ENCODE assay signal across 8 cellular contexts in the genomic region with DNA sequence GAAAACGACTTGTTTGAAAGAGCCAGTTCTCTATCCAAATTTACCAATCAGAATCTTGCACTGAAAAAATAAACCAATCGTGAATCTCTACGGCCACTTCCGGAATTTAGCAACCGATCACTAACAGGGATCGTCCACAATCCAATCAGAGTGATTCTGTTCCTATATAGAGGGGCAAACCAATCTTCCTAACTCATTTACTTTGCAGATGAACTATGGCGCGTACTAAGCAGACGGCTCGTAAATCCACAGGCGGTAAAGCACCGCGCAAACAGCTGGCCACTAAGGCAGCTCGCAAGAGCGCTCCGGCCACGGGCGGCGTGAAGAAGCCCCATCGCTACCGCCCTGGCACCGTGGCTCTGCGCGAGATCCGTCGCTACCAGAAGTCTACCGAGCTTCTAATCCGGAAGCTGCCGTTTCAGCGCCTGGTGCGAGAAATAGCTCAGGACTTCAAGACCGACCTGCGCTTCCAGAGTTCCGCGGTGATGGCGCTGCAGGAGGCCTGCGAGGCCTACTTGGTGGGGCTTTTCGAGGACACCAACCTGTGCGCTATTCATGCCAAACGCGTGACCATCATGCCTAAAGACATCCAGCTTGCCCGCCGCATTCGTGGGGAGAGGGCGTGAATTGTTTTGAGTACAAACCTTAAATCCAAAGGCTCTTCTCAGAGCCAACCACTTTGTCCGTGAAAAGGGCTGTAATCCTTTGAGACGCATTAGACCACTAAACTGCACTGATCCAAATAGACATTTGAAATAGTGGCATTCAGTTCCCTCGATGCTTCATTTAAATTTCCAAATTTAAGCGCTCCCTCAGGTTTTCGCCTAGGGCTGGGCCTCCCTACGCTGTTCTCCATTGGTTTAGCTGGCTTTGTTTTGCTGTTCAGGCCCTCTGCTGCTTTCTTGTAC.
DNase-seq lines count a peak whose midpoint lies in the region; ATAC-seq and TF ChIP-seq lines count a peak whose summit lies in the region.

No MANE protein-coding gene starts in this region.

- TF ChIP-seq CTCF in breast epithelium (IDR thresholded peaks at IDR 0.05) (peak in 1 of 3 donors; percentile 15), MCF 10A (IDR thresholded peaks at IDR 0.05; ENCODE audit: unreplicated experiment) (no peak)
- TF ChIP-seq CTCF in activated CD8-positive, alpha-beta T cell treated with anti-CD3 and anti-CD28 coated beads for 36 hours (IDR thresholded peaks at IDR 0.05), result no peak

- peaks cover 6% of the 10 kb centered on the region for H3K36me3 Mint-ChIP-seq in MCF 10A (ENCODE audit: insufficient read depth, unreplicated experiment)
- H3K36me3 Mint-ChIP-seq in activated CD8-positive, alpha-beta T cell treated with anti-CD3 and anti-CD28 coated beads for 36 hours (ENCODE audit: low read depth), result peaks cover 3% of the 10 kb centered on the region

- no peaks in the 10 kb centered on the region for H3K27me3 Mint-ChIP-seq in MCF 10A (ENCODE audit: insufficient read depth, unreplicated experiment)
- no peaks in the 10 kb centered on the region for H3K27me3 Mint-ChIP-seq in activated CD8-positive, alpha-beta T cell treated with anti-CD3 and anti-CD28 coated beads for 36 hours

- BruUV-seq in MCF 10A (replicated peaks; lab: Mats Ljungman, UMichigan), result no TSS peak

- peak; percentile 60 for ATAC-seq in aorta (ENCODE audit: low FRiP score)
- no peak for ATAC-seq in activated CD8-positive, alpha-beta T cell treated with anti-CD3 and anti-CD28 coated beads for 36 hours

- H3K9me3 Mint-ChIP-seq in MCF 10A (ENCODE audit: unreplicated experiment), result no peaks in the 10 kb centered on the region
- H3K9me3 Mint-ChIP-seq in activated CD8-positive, alpha-beta T cell treated with anti-CD3 and anti-CD28 coated beads for 36 hours, result no peaks in the 10 kb centered on the region

- TF ChIP-seq POLR2A in breast epithelium (IDR thresholded peaks at IDR 0.05), result no peak

- H3K27ac Mint-ChIP-seq in MCF 10A (ENCODE audit: low read depth, unreplicated experiment), result no peak overlapping the region
- no peak overlapping the region for H3K27ac Mint-ChIP-seq in activated CD8-positive, alpha-beta T cell treated with anti-CD3 and anti-CD28 coated beads for 36 hours

- WGBS in ectodermal cell, 2 experiments, result 13 to 15% methylated on average over 51 of the region's 51 CpGs
- 19 to 25% methylated on average over 51 of the region's 51 CpGs for WGBS in aorta, 2 donors

- peak overlapping the region in 2 of 3 donors; percentile 54 to 66 for H3K4me3 ChIP-seq in breast epithelium
- H3K4me3 ChIP-seq in ectodermal cell (ENCODE audit: insufficient read depth, low read depth, low read length), result peak overlapping the region; percentile 65
- peak overlapping the region; percentile 71 to 92 for H3K4me3 ChIP-seq in aorta (ENCODE audit: low read length in 2 of 2)

- DNase-seq in breast epithelium (ENCODE audit: low spot score in 2 of 2), result no peak
- no peak for DNase-seq in MCF 10A (ENCODE audit: unreplicated experiment)
- peak; percentile 63 for DNase-seq in medulla oblongata (ENCODE audit: extremely low spot score)
- no peak for DNase-seq in aorta
- DNase-seq in MV-4-11 (lab: John Stamatoyannopoulos, UW), result no peak
- DNase-seq in NCI-H2171 treated with DMSO at 0.1 percent for 48 hours (lab: John Stamatoyannopoulos, UW), result no peak
- DNase-seq in activated CD8-positive, alpha-beta T cell treated with anti-CD3 and anti-CD28 coated beads for 36 hours, result no peak

- H3K27ac ChIP-seq in breast epithelium (peak overlapping the region; percentile 81 to 87), ectodermal cell (ENCODE audit: insufficient read depth, low read depth, low read length, poor library complexity, severe bottlenecking) (peak overlapping the region; percentile 99), aorta (ENCODE audit: low read depth in 1 of 2, low read length in 2 of 2) (peak overlapping the region in 1 of 2 donors; percentile 31)

- POLR2A ChIA-PET in MCF 10A (lab: Yijun Ruan, JAX), result interaction anchor here (0.6 to 10.6 kb wide), 24 partner anchors 10 to 1668 kb away, joined by 3 to 253 read pairs (median 14); a partner anchor contains a TSS
- POLR2A ChIA-PET in activated CD8-positive, alpha-beta T cell treated with anti-CD3 and anti-CD28 coated beads for 36 hours (lab: Charles Lee), result interaction anchor here (0.7 to 27.2 kb wide), 14 partner anchors 9 to 908 kb away, joined by 3 to 883 read pairs (median 20); a partner anchor contains a TSS

- no peaks in the 10 kb centered on the region for H3K36me3 ChIP-seq in breast epithelium
- no peaks in the 10 kb centered on the region for H3K36me3 ChIP-seq in ectodermal cell (ENCODE audit: control insufficient read depth, insufficient read depth, low read length)
- no peaks in the 10 kb centered on the region for H3K36me3 ChIP-seq in aorta (ENCODE audit: control insufficient read depth in 1 of 2, insufficient read depth in 2 of 2, low read length in 1 of 2)

- H3K4me1 ChIP-seq in breast epithelium, result no peaks in the 10 kb centered on the region
- peaks cover 13% of the 10 kb centered on the region for H3K4me1 ChIP-seq in ectodermal cell (ENCODE audit: control insufficient read depth, insufficient read depth, low read length)
- no peaks in the 10 kb centered on the region for H3K4me1 ChIP-seq in aorta (ENCODE audit: control insufficient read depth in 1 of 2, insufficient read depth in 2 of 2, low read length in 2 of 2)

- intact Hi-C loops in breast epithelium (cut with DNase I; ENCODE audit: low total_unique reads) (loop anchor here (10.0 kb wide), 1 partner anchor 60 kb away; a partner anchor contains a TSS), MCF 10A (cut with micrococcal nuclease) (loop anchor here (2.0 kb wide), 1 partner anchor 46 kb away; a partner anchor contains a TSS), aorta (cut with DNase I) (no loop called here)
- intact Hi-C loops in activated CD8-positive, alpha-beta T cell treated with anti-CD3 and anti-CD28 coated beads for 36 hours (cut with micrococcal nuclease), result no loop called here

- H3K4me3 Mint-ChIP-seq in MCF 10A (ENCODE audit: unreplicated experiment), result no peak overlapping the region
- H3K4me3 Mint-ChIP-seq in activated CD8-positive, alpha-beta T cell treated with anti-CD3 and anti-CD28 coated beads for 36 hours, result no peak overlapping the region

- H3K9me3 ChIP-seq in breast epithelium, result peaks cover 4 to 6% of the 10 kb centered on the region in 2 donors
- H3K9me3 ChIP-seq in ectodermal cell (ENCODE audit: control insufficient read depth, low read length), result no peaks in the 10 kb centered on the region
- no peaks in the 10 kb centered on the region for H3K9me3 ChIP-seq in aorta (ENCODE audit: control insufficient read depth, low read length)

- H3K4me1 Mint-ChIP-seq in MCF 10A (ENCODE audit: insufficient read depth, unreplicated experiment), result peaks cover 10% of the 10 kb centered on the region
- peaks cover 21% of the 10 kb centered on the region for H3K4me1 Mint-ChIP-seq in activated CD8-positive, alpha-beta T cell treated with anti-CD3 and anti-CD28 coated beads for 36 hours (ENCODE audit: low read depth)

- CTCF ChIA-PET in MCF 10A (lab: Yijun Ruan, JAX), result interaction anchor here (0.7 to 1.2 kb wide), 3 partner anchors 47 to 1612 kb away, joined by 3 read pairs; no protein-coding TSS in a partner anchor
- CTCF ChIA-PET in activated CD8-positive, alpha-beta T cell treated with anti-CD3 and anti-CD28 coated beads for 36 hours (lab: Charles Lee), result interaction anchor here (1.2 to 3.3 kb wide), 4 partner anchors 9 to 160 kb away, joined by 4 to 11 read pairs (median 6); a partner anchor contains a TSS

- H3K27me3 ChIP-seq in breast epithelium (no peaks in the 10 kb centered on the region), ectodermal cell (ENCODE audit: control insufficient read depth, insufficient read depth, low read length, poor library complexity, severe bottlenecking) (no peaks in the 10 kb centered on the region), aorta (ENCODE audit: control insufficient read depth in 1 of 2, insufficient read depth in 2 of 2, low read length in 1 of 2) (no peaks in the 10 kb centered on the region)

Comparison
In these comparisons a context has a peak if more than half of its experiments do, and no peak if none do; other contexts are left out.
1. intact Hi-C loops: an anchor here in breast epithelium (10.0 kb wide) and MCF 10A (2.0 kb wide); none called in aorta and activated CD8-positive, alpha-beta T cell treated with anti-CD3 and anti-CD28 coated beads for 36 hours.